Comparison of ENCODE assay signal across 16 cellular contexts in the genomic region with DNA sequence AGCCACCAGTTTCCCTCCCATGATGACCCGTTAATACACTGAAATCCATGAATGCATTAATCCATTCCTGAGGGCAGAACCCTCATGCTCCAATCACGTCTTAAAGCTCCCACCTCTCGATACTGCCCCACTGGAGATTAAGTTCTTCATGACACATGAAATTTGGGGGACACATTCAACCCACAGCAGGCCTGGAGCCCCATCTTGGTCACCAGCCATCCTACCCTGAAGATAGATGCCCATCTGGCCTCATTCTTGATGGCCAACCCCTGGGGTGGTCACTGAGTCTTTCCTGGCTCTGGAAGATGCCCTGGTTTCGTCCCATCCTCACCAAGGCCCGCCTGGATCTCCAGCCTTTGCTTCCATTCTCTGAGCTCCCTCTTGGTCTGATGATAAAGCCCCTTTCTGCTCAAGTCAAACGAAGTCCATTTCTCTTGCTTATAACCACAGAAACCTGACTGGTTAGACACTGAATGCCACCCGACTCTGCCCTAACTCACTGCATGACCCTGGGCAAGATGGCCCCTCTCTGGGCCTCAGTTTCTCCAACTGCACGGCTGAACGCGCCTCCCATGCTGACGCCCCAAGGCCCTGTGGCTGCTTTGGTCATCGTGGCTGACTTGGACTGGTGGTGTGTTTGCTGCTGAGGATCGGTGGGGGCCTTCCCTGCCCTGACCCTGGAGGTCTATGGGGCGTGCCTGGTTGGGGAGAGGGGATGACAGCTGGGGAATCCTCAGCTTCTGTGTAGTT.
DNase-seq lines count a peak whose midpoint lies in the region; ATAC-seq and TF ChIP-seq lines count a peak whose summit lies in the region.
"Had no signal": no experiment of that assay in that cellular context is flagged by ENCODE, and none has a peak within 500 bp of the region (broad histone marks: within the 10 kb centered on the region; RNA-seq: fewer than 3 reads in every experiment).

No MANE protein-coding gene starts in this region.

- H3K4me3 ChIP-seq in psoas muscle: no peak overlapping the region

- 84 to 90% (median 90%) methylated on average over 14 of the region's 14 CpGs for WGBS in psoas muscle, 3 donors

- no peak overlapping the region for H3K4me3 Mint-ChIP-seq in natural killer cell
- H3K4me3 Mint-ChIP-seq in natural killer cell treated with Interleukin-12 subunit alpha and Interleukin-12 subunit beta and Interleukin-15 and Interleukin-18, amount 100 ng/mL, for 72 hours: no peak overlapping the region
- H3K4me3 Mint-ChIP-seq: stimulated activated naive CD8-positive, alpha-beta T cell treated with anti-CD3 and anti-CD28 coated beads, Interleukin-15, Interleukin-2, amounts not matched to agents 100 ng/mL and 50 ng/mL, for 24 hours had no signal

- H3K9me3 ChIP-seq in psoas muscle: no peaks in the 10 kb centered on the region

- no peaks in the 10 kb centered on the region for H3K9me3 Mint-ChIP-seq in natural killer cell
- H3K9me3 Mint-ChIP-seq in natural killer cell treated with Interleukin-12 subunit alpha and Interleukin-12 subunit beta and Interleukin-15 and Interleukin-18, amount 100 ng/mL, for 72 hours: no peaks in the 10 kb centered on the region
- H3K9me3 Mint-ChIP-seq: stimulated activated naive CD8-positive, alpha-beta T cell treated with anti-CD3 and anti-CD28 coated beads, Interleukin-15, Interleukin-2, amounts not matched to agents 100 ng/mL and 50 ng/mL, for 24 hours had no signal

- H3K36me3 Mint-ChIP-seq in natural killer cell: no peaks in the 10 kb centered on the region
- no peaks in the 10 kb centered on the region for H3K36me3 Mint-ChIP-seq in natural killer cell treated with Interleukin-12 subunit alpha and Interleukin-12 subunit beta and Interleukin-15 and Interleukin-18, amount 100 ng/mL, for 72 hours

- no peaks in the 10 kb centered on the region for H3K36me3 ChIP-seq in psoas muscle (ENCODE audit: insufficient read depth in 1 of 2, low read depth in 1 of 2)

- H3K27ac ChIP-seq in psoas muscle: peak overlapping the region; percentile 63

- no peak overlapping the region for H3K27ac Mint-ChIP-seq in natural killer cell
- no peak overlapping the region for H3K27ac Mint-ChIP-seq in natural killer cell treated with Interleukin-12 subunit alpha and Interleukin-12 subunit beta and Interleukin-15 and Interleukin-18, amount 100 ng/mL, for 72 hours
- H3K27ac Mint-ChIP-seq: stimulated activated naive CD8-positive, alpha-beta T cell treated with anti-CD3 and anti-CD28 coated beads, Interleukin-15, Interleukin-2, amounts not matched to agents 100 ng/mL and 50 ng/mL, for 24 hours had no signal

- no peaks in the 10 kb centered on the region for H3K27me3 ChIP-seq in psoas muscle (ENCODE audit: insufficient read depth in 3 of 3, low read length in 2 of 3)

- H3K27me3 Mint-ChIP-seq in natural killer cell (ENCODE audit: low read depth in 2 of 2): peaks cover 0 to 10% of the 10 kb centered on the region in 2 donors
- peaks cover 0 to 7% of the 10 kb centered on the region in 2 donors for H3K27me3 Mint-ChIP-seq in natural killer cell treated with Interleukin-12 subunit alpha and Interleukin-12 subunit beta and Interleukin-15 and Interleukin-18, amount 100 ng/mL, for 72 hours
- H3K27me3 Mint-ChIP-seq: stimulated activated naive CD8-positive, alpha-beta T cell treated with anti-CD3 and anti-CD28 coated beads, Interleukin-15, Interleukin-2, amounts not matched to agents 100 ng/mL and 50 ng/mL, for 24 hours had no signal

- peaks cover 10 to 11% of the 10 kb centered on the region in 2 donors for H3K4me1 Mint-ChIP-seq in natural killer cell
- H3K4me1 Mint-ChIP-seq in natural killer cell treated with Interleukin-12 subunit alpha and Interleukin-12 subunit beta and Interleukin-15 and Interleukin-18, amount 100 ng/mL, for 72 hours (ENCODE audit: low read depth in 2 of 2): peaks cover 6 to 8% of the 10 kb centered on the region in 2 donors

- DNase-seq in natural killer cell: peak; percentile 9
- no peak for DNase-seq in natural killer cell treated with Interleukin-12 subunit alpha and Interleukin-12 subunit beta and Interleukin-15 and Interleukin-18, amount 100 ng/mL, for 72 hours (ENCODE audit: low spot score)
- peak; percentile 1 for DNase-seq in iPS-NIHi7 (ENCODE audit: extremely low spot score)
- DNase-seq in psoas muscle: peak in 1 of 2 donors; percentile 32
- no peak for DNase-seq in NCI-H1436 (lab: John Stamatoyannopoulos, UW)
- no peak for DNase-seq in cerebellar nuclear complex (lab: John Stamatoyannopoulos, UW)
- DNase-seq in HPDE6-E6E7 (ENCODE audit: extremely low spot score): no peak
- no peak for DNase-seq in NCI-H748 treated with DMSO at 0.1 percent for 48 hours (lab: John Stamatoyannopoulos, UW)
- DNase-seq: AML-193; DMS 273 treated with DMSO at 0.1 percent for 48 hours; effector CD8-positive, alpha-beta T cell; NCI-H1694 treated with DMSO at 0.1 percent for 48 hours; NCI-H510A; OCI-M1 had no signal

- H3K4me1 ChIP-seq in psoas muscle: peaks cover 30% of the 10 kb centered on the region

- intact Hi-C loops in natural killer cell (cut with micrococcal nuclease): no loop called here
- intact Hi-C loops in psoas muscle (cut with DNase I): no loop called here

- no peak for ATAC-seq in natural killer cell
- ATAC-seq in natural killer cell treated with Interleukin-12 subunit alpha and Interleukin-12 subunit beta and Interleukin-15 and Interleukin-18, amount 100 ng/mL, for 72 hours: no peak
- ATAC-seq in psoas muscle: no peak
- ATAC-seq: SK-N-SH treated with all-trans-retinoic acid at 6 μM for 48 hours had no signal

- TF ChIP-seq CTCF in natural killer cell (IDR thresholded peaks at IDR 0.05): no peak
- TF ChIP-seq CTCF in psoas muscle (IDR thresholded peaks at IDR 0.05): no peak

Comparison
In these comparisons a context has a peak if more than half of its experiments do, and no peak if none do; other contexts are left out.
1. DNase-seq: peak in natural killer cell (single experiment) and iPS-NIHi7 (single experiment); none in natural killer cell treated with Interleukin-12 subunit alpha and Interleukin-12 subunit beta and Interleukin-15 and Interleukin-18, amount 100 ng/mL, for 72 hours (single experiment), NCI-H1436 (single experiment), cerebellar nuclear complex (0 of 2), HPDE6-E6E7 (single experiment) and NCI-H748 treated with DMSO at 0.1 percent for 48 hours (single experiment).